In the genomic region with DNA sequence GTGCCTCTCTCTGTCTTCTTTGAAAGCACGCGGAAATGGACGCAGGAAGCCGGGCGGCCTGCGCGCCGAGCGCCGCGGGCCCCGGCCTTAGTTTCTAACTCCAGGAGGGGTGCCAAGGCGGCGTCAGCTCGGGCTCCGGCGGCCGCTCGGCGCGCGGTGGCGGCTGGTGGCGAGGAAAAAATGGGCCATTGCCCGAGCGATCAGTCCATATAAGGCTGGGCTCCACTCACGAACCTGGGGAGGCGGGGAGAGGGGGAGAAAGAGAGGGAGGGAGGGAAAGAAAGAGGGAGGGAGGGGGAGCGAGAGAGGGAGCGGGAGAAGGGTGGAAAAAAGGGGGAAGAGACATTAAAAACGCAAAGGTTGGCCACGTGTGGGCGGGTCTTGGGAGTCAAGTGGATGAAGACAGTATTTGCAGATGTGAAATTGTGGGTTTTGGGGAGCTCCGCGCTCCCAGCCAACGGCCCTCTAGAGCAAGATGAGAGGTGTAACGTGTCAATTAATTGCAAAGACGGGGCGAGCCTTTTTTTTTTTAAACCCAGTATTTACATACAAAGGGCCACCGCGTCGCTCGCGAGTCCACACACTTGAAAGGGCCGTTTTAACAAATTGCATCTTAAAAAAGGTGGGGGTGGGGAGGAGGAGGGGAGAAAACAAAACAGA, we compare ENCODE assay signal across 9 cellular contexts. TPM values are rescaled to one million over a fixed set of nuclear protein-coding genes. Genes with fewer than 3 reads are reported as not detected.
A peak's percentile ranks its signal among the peaks of the same experiment; 100 is the strongest.
DNase-seq lines count a peak whose midpoint lies in the region; ATAC-seq, FAIRE-seq and TF ChIP-seq lines count a peak whose summit lies in the region.
"Had no signal": no experiment of that assay in that cellular context is flagged by ENCODE, and none has a peak within 500 bp of the region (broad histone marks: within the 10 kb centered on the region; RNA-seq: fewer than 3 reads in every experiment).

A gene (minus strand): TSS at position 184 of the 660 bp plus-strand sequence. CDS start 395 bp downstream, outside the sequence.

- peak within 1 kb of the TSS; percentile 88 for H2AK5ac ChIP-seq in neuronal stem cell (ENCODE audit: low read depth, low read length)

- H3K27ac ChIP-seq in C4-2B (peak within 1 kb of the TSS; percentile 81), HUES64 (ENCODE audit: low read depth, low read length) (peak within 1 kb of the TSS; percentile 44; the same call in 1 of the 2 replicates), cingulate gyrus (ENCODE audit: low read depth, low read length) (peak within 1 kb of the TSS; percentile 88), neuronal stem cell (replicated peaks; ENCODE audit: low read length) (no peak within 1 kb of the TSS), small intestine (ENCODE audit: low read depth in 1 of 2, low read length in 1 of 2) (no peak within 1 kb of the TSS)

- peak within 1 kb of the TSS; percentile 21 for H3K14ac ChIP-seq in neuronal stem cell (ENCODE audit: low read length)

- no peak within 1 kb of the TSS for H2BK15ac ChIP-seq in neuronal stem cell (ENCODE audit: low read length)

- peak within 1 kb of the TSS; percentile 76 for H3K18ac ChIP-seq in neuronal stem cell (ENCODE audit: low read length)

- H2BK120ac ChIP-seq in neuronal stem cell (ENCODE audit: low read depth, low read length), result no peak within 1 kb of the TSS

- TF ChIP-seq CTCF in C4-2B (conservative IDR thresholded peaks at IDR 0.05), result no peak

- H3K79me1 ChIP-seq in neuronal stem cell (ENCODE audit: low read depth, low read length), result no peaks in the 10 kb centered on the region

- H3K36me3 ChIP-seq in HUES64 (ENCODE audit: insufficient read depth, low read length), result no peaks in the 10 kb centered on the region
- no peaks in the 10 kb centered on the region for H3K36me3 ChIP-seq in neuronal stem cell (replicated peaks in 1 of 2; ENCODE audit: control insufficient read depth in 2 of 2, insufficient read depth in 2 of 2, low read length in 2 of 2)
- H3K36me3 ChIP-seq in small intestine (ENCODE audit: control insufficient read depth in 2 of 2, insufficient read depth in 2 of 2, low read length in 2 of 2), result no peaks in the 10 kb centered on the region

- WGBS in HUES64, result under 1% methylated on average over 44 of the region's 45 CpGs
- no CpG with 5 or more reads among the region's 45 CpGs for WGBS in neuronal stem cell (ENCODE audit: extremely low coverage in 2 of 2, insufficient read length in 2 of 2, insufficient replicate concordance in 1 of 2), 2 donors
- 2 to 4% (median 4%) methylated on average over 44 to 45 of the region's 45 CpGs for WGBS in small intestine, 3 donors

- peaks cover 30% of the 10 kb centered on the region; the same call in 1 of the 2 replicates for H3K4me1 ChIP-seq in HUES64 (ENCODE audit: insufficient read depth, low read length)
- peaks cover 10 to 15% of the 10 kb centered on the region in 2 donors for H3K4me1 ChIP-seq in neuronal stem cell (ENCODE audit: control insufficient read depth in 2 of 2, insufficient read depth in 1 of 2, low read depth in 1 of 2, low read length in 2 of 2)
- H3K4me1 ChIP-seq in small intestine (ENCODE audit: control insufficient read depth in 2 of 2, insufficient read depth in 1 of 2, low read depth in 1 of 2, low read length in 1 of 2), result peaks cover 0 to 11% of the 10 kb centered on the region in 2 donors

- no peak within 1 kb of the TSS for H3K23ac ChIP-seq in neuronal stem cell (ENCODE audit: low read depth, low read length, poor library complexity)

- FAIRE-seq in small intestine (lab: Jason Lieb, UNC), result no peak

- ATAC-seq in HG02885 (IDR thresholded peaks at IDR 0.05; ENCODE audit: poor library complexity, unreplicated experiment), result no peak

- no peak within 1 kb of the TSS for H2BK12ac ChIP-seq in neuronal stem cell (ENCODE audit: low read length)

- H2AFZ ChIP-seq in neuronal stem cell (ENCODE audit: low read length), result peak within 1 kb of the TSS; percentile 64

- H3K4me2 ChIP-seq in neuronal stem cell (ENCODE audit: insufficient read depth, low read length, poor library complexity, severe bottlenecking), result peak within 1 kb of the TSS; percentile 31

- H3K9ac ChIP-seq in HUES64 (ENCODE audit: low read depth, low read length), result no peak within 1 kb of the TSS
- H3K9ac ChIP-seq in neuronal stem cell (ENCODE audit: low read depth, low read length, poor library complexity), result no peak within 1 kb of the TSS

- DNase-seq in neuronal stem cell (ENCODE audit: low spot score) (no peak), SHP77 (lab: John Stamatoyannopoulos, UW) (no peak), small intestine (no peak), hepatic stellate cell (ENCODE audit: low spot score) (no peak)
- DNase-seq: NCI-H524 treated with DMSO at 0.1 percent for 48 hours had no signal

- no peak within 1 kb of the TSS for H4K91ac ChIP-seq in neuronal stem cell (ENCODE audit: low read depth, low read length, poor library complexity)

- H3K27me3 ChIP-seq in HUES64 (ENCODE audit: insufficient read depth, low read length) (peaks cover 100% of the 10 kb centered on the region), neuronal stem cell (ENCODE audit: control insufficient read depth in 3 of 3, insufficient read depth in 3 of 3, low read depth in 1 of 3, low read length in 3 of 3) (peaks cover 83 to 98% (median 95%) of the 10 kb centered on the region in 3 experiments), small intestine (ENCODE audit: control insufficient read depth in 2 of 2, insufficient read depth in 2 of 2, low read length in 2 of 2) (peaks cover 28 to 68% of the 10 kb centered on the region in 2 donors)

- H4K8ac ChIP-seq in neuronal stem cell (ENCODE audit: low read depth, low read length), result no peak within 1 kb of the TSS

- H3K4me3 ChIP-seq in HUES64 (ENCODE audit: low read length) (peak within 1 kb of the TSS; percentile 48), neuronal stem cell (ENCODE audit: low read length in 2 of 2) (no peak within 1 kb of the TSS), small intestine (ENCODE audit: low read depth in 1 of 2, low read length in 2 of 2) (no peak within 1 kb of the TSS)

- H3K9me3 ChIP-seq in HUES64 (ENCODE audit: insufficient read depth, low read depth, low read length) (no peaks in the 10 kb centered on the region), neuronal stem cell (replicated peaks in 1 of 2; ENCODE audit: control insufficient read depth in 2 of 2, insufficient read depth in 1 of 2, low read depth in 1 of 2, low read length in 2 of 2) (no peaks in the 10 kb centered on the region), small intestine (ENCODE audit: control insufficient read depth, low read depth) (no peaks in the 10 kb centered on the region)

- H2BK5ac ChIP-seq in neuronal stem cell (ENCODE audit: low read length), result no peak within 1 kb of the TSS

- H3K4ac ChIP-seq in neuronal stem cell (ENCODE audit: low read length), result no peak within 1 kb of the TSS

RNA-seq across cellular contexts. Expression of the gene that starts here (rescaled TPM):
- polyA plus RNA-seq in HUES64 (2013, experiment 1 of 2), result not detected
- polyA plus RNA-seq in HUES64 (2013, experiment 2 of 2), result not detected
- not detected for polyA plus RNA-seq in neuronal stem cell (2013, experiment 1 of 2)
- not detected for polyA plus RNA-seq in neuronal stem cell (2013, experiment 2 of 2)
- polyA plus RNA-seq in small intestine, result 1 to 10 TPM in 1 of 3 donors, under 1 TPM in 2; 0.54 to 1.1 (median 0.67) TPM

Comparison
In these comparisons a context has a peak if more than half of its experiments do, and no peak if none do; other contexts are left out.
1. H3K27ac ChIP-seq: peak in C4-2B (single experiment), HUES64 (single experiment) and cingulate gyrus (single experiment); none in neuronal stem cell (single experiment) and small intestine (0 of 2).